Comparison of ENCODE assay signal across 8 cellular contexts in the genomic region with DNA sequence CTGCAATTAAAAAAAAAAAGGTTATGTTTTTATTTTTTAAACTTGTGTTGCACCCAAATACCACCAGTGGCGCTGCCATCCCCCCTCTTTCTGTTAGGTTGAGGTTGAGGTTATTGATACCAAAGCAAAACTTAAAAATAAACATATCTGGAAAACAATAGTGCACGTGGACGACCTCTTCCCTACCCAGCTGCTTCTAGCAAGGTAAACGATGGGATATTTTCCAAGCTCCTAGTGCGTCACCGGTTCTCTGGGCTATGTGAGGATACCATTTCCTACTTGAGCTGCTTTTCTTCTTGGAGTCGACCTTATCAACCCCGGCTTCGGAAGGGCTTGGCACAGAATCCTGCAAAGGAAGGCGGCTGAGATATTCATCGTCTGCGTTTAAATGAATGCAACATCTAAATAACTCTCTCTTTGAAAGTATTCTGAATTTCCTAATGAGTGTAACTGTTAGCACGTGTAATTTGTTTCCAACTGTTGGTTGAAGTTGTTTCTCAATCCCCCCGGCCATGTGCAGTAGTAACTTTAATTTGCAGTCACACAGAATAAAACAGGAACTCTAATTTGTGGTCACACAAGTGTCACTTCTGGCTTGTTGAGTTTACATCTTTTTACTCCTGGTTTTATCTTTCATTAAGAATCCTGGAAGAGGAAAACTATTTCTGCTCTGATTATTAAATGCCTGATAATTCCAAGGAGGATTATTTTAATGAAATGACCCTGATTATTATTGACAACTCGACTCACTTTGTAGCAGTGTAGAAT. TPM values are rescaled to one million over a fixed set of nuclear protein-coding genes. Genes with fewer than 3 reads are reported as not detected.
DNase-seq lines count a peak whose midpoint lies in the region; ATAC-seq and TF ChIP-seq lines count a peak whose summit lies in the region.

No MANE protein-coding gene starts in this region.

- H3K9ac ChIP-seq in BLaER1: peak overlapping the region; percentile 90

- TF ChIP-seq CTCF in activated B cell treated with CpG ODN at 0.5 μM for 24 hours (IDR thresholded peaks at IDR 0.05) (no peak), neural crest cell (conservative IDR thresholded peaks at IDR 0.05) (peak; percentile 45)

- H3K4me3 Mint-ChIP-seq in activated B cell treated with CpG ODN at 0.5 μM for 24 hours (peak overlapping the region; percentile 95), neural crest cell (peak overlapping the region; percentile 91)

- H3K4me1 ChIP-seq in BLaER1: peaks cover 27% of the 10 kb centered on the region

- peak overlapping the region; percentile 98 for H3K4me3 ChIP-seq in BLaER1

- peaks cover 21% of the 10 kb centered on the region for H4K20me1 ChIP-seq in BLaER1

- peaks cover 15% of the 10 kb centered on the region; the same call in 1 of the 2 replicates for H3K36me3 ChIP-seq in BLaER1

- DNase-seq in NCI-H2227 treated with DMSO at 0.1 percent for 48 hours (lab: John Stamatoyannopoulos, UW) (peak; percentile 18), activated B cell treated with CpG ODN at 0.5 μM for 24 hours (no peak), foreskin melanocyte (peak; percentile 35), neural crest cell (ENCODE audit: low read depth, low spot score) (peak; percentile 5), T-helper 9 cell (no peak)

- peak overlapping the region; percentile 83 for H3K4me2 ChIP-seq in BLaER1

- H3K36me3 Mint-ChIP-seq in activated B cell treated with CpG ODN at 0.5 μM for 24 hours (ENCODE audit: low read depth): peaks cover 5% of the 10 kb centered on the region
- H3K36me3 Mint-ChIP-seq in neural crest cell (ENCODE audit: low read depth): peaks cover 2% of the 10 kb centered on the region

- H3K27ac Mint-ChIP-seq in activated B cell treated with CpG ODN at 0.5 μM for 24 hours: peak overlapping the region; percentile 92
- no peak overlapping the region for H3K27ac Mint-ChIP-seq in neural crest cell (ENCODE audit: unreplicated experiment)

- no peaks in the 10 kb centered on the region for H3K27me3 ChIP-seq in BLaER1

- ATAC-seq in GM21528 (IDR thresholded peaks at IDR 0.05; ENCODE audit: low FRiP score, unreplicated experiment) (peak; percentile 0), activated B cell treated with CpG ODN at 0.5 μM for 24 hours (ENCODE audit: low read depth) (no peak), GM18868 (IDR thresholded peaks at IDR 0.05; ENCODE audit: unreplicated experiment) (no peak)

- H3K4me1 Mint-ChIP-seq in activated B cell treated with CpG ODN at 0.5 μM for 24 hours (peaks cover 33% of the 10 kb centered on the region), neural crest cell (peaks cover 35% of the 10 kb centered on the region)

- H3K9me3 ChIP-seq in BLaER1: no peaks in the 10 kb centered on the region

- H3K27me3 Mint-ChIP-seq in activated B cell treated with CpG ODN at 0.5 μM for 24 hours (no peaks in the 10 kb centered on the region), neural crest cell (ENCODE audit: low read depth) (no peaks in the 10 kb centered on the region)

- H3K9me3 Mint-ChIP-seq in activated B cell treated with CpG ODN at 0.5 μM for 24 hours (no peaks in the 10 kb centered on the region), neural crest cell (no peaks in the 10 kb centered on the region)

- POLR2A ChIA-PET in activated B cell treated with CpG ODN at 0.5 μM for 24 hours (lab: Charles Lee): interaction anchor here (0.6 to 5.5 kb wide), 6 partner anchors 11 to 1620 kb away, joined by 3 to 167 read pairs (median 4); partner anchors contain the start of gene AP3B1

- peak overlapping the region; percentile 95 for H3K27ac ChIP-seq in BLaER1

- intact Hi-C loops in activated B cell treated with CpG ODN at 0.5 μM for 24 hours (cut with micrococcal nuclease): loop anchor here (1.0 to 5.0 kb wide), 5 partner anchors 121 to 874 kb away; partner anchors contain the start of gene WDR41

- CTCF ChIA-PET in activated B cell treated with CpG ODN at 0.5 μM for 24 hours (lab: Charles Lee): interaction anchor here (0.7 to 1.8 kb wide), 3 partner anchors 67 to 623 kb away, joined by 3 to 27 read pairs (median 3); partner anchors contain the start of gene AP3B1

RNA-seq across cellular contexts. Expression of gene SCAMP1, which starts 1.0 kb away (rescaled TPM):
- total RNA-seq in activated B cell treated with CpG ODN at 0.5 μM for 24 hours: 8.5 and 9.6 TPM in 2 replicates
- total RNA-seq in neural crest cell: 30.7 and 34.9 TPM in 2 replicates

Comparison
In these comparisons a context has a peak if more than half of its experiments do, and no peak if none do; other contexts are left out.
1. DNase-seq: peak in NCI-H2227 treated with DMSO at 0.1 percent for 48 hours (single experiment), foreskin melanocyte (single experiment) and neural crest cell (single experiment); none in activated B cell treated with CpG ODN at 0.5 μM for 24 hours (single experiment) and T-helper 9 cell (single experiment).